9 cellular contexts compared by ENCODE assay signal in the genomic region with DNA sequence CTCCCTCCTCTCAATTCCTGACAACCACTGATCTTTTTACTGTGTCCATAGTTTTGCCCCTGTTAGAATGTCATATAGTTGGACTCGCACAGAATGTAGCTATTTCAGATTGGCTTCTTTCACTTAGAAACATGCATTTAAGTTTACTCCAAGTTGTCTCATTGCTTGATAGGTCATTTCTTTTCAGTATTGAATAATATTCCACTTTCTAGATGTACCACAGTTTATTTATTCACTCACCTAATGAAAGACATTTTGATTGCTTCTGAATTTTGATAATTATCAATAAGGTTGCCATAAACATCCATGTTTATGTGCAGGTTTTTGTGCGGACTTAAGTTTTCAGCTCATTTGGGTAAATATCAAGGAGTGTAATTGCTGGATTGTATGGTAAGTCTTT. TPM values are rescaled to one million over a fixed set of nuclear protein-coding genes. Genes with fewer than 3 reads are reported as not detected.
"Had no signal": no experiment of that assay in that cellular context is flagged by ENCODE, and none has a peak within 500 bp of the region (broad histone marks: within the 10 kb centered on the region; RNA-seq: fewer than 3 reads in every experiment).

No MANE protein-coding gene starts in this region.

- FAIRE-seq: HepG2, HTR-8/SVneo had no signal

- ATAC-seq: HepG2 had no signal

- DNase-seq: IMR-90, KBM-7, KG1 had no signal

- H3K27ac ChIP-seq: HL-60, KMS-11 had no signal

- H3K9ac ChIP-seq: KMS-11 had no signal

- H3K4me2 ChIP-seq: KMS-11 had no signal

RNA-seq across cellular contexts. Expression of a gene that starts 38.5 kb away (rescaled TPM):
- total RNA-seq: HT-29, HT1080 had no signal
